Comparison of ENCODE assay signal across 1 cellular context in genomic region chr5:10689391-10690081, GRCh38.
TF ChIP-seq lines count a peak whose summit lies in the region.

No MANE protein-coding gene starts in this region.

TF ChIP-seq in HepG2, 621 proteins besides CTCF, POLR2A, EP300 and RAD21 (continued from another document):
- TF ChIP-seq, protein P1, sequence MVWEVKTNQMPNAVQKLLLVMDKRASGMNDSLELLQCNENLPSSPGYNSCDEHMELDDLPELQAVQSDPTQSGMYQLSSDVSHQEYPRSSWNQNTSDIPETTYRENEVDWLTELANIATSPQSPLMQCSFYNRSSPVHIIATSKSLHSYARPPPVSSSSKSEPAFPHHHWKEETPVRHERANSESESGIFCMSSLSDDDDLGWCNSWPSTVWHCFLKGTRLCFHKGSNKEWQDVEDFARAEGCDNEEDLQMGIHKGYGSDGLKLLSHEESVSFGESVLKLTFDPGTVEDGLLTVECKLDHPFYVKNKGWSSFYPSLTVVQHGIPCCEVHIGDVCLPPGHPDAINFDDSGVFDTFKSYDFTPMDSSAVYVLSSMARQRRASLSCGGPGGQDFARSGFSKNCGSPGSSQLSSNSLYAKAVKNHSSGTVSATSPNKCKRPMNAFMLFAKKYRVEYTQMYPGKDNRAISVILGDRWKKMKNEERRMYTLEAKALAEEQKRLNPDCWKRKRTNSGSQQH (CRISPR knock-in tag; IDR thresholded peaks at IDR 0.05; ENCODE audit: low read depth): no peak
- TF ChIP-seq, protein P2, sequence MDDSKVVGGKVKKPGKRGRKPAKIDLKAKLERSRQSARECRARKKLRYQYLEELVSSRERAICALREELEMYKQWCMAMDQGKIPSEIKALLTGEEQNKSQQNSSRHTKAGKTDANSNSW (CRISPR knock-in tag; IDR thresholded peaks at IDR 0.05; ENCODE audit: borderline replicate concordance): no peak
- TF ChIP-seq ZNF383 (CRISPR knock-in tag; IDR thresholded peaks at IDR 0.05; ENCODE audit: borderline replicate concordance) (no peak), ZBTB14 (CRISPR knock-in tag; IDR thresholded peaks at IDR 0.05) (no peak), SKI (IDR thresholded peaks at IDR 0.05; ENCODE audit: partially characterized antibody) (no peak), STAG1 (CRISPR knock-in tag; IDR thresholded peaks at IDR 0.05) (0 out of 2 replicates have a peak, but pooled peaks have one; percentile 5), ZMYM4 (CRISPR knock-in tag; IDR thresholded peaks at IDR 0.05) (no peak), ZBTB33 (CRISPR knock-in tag; IDR thresholded peaks at IDR 0.05) (peak; percentile 53; the same call in 1 of the 2 replicates), NFE2L2 (IDR thresholded peaks at IDR 0.05; ENCODE audit: low read length) (peak; percentile 82), RFXAP (CRISPR knock-in tag; IDR thresholded peaks at IDR 0.05; ENCODE audit: borderline replicate concordance) (no peak), ZNF124 (CRISPR knock-in tag; IDR thresholded peaks at IDR 0.05) (no peak), DNMT3B (CRISPR knock-in tag; conservative IDR thresholded peaks at IDR 0.05) (no peak), SRSF1 (optimal IDR thresholded peaks at IDR 0.05; ENCODE audit: low read depth, low read length) (no peak), FOXO1 (CRISPR knock-in tag; IDR thresholded peaks at IDR 0.05) (no peak), CREB3 (CRISPR knock-in tag; IDR thresholded peaks at IDR 0.05) (no peak), KDM6A (CRISPR knock-in tag; IDR thresholded peaks at IDR 0.05; ENCODE audit: low read depth) (no peak), PCBP2 (optimal IDR thresholded peaks at IDR 0.05; ENCODE audit: low read depth, low read length, poor library complexity, severe bottlenecking) (no peak), CREB1 (IDR thresholded peaks at IDR 0.05) (no peak), CREB1 (CRISPR knock-in tag; IDR thresholded peaks at IDR 0.05) (no peak), NFE2L1 (CRISPR knock-in tag; IDR thresholded peaks at IDR 0.05; ENCODE audit: borderline replicate concordance) (no peak), MYC (CRISPR knock-in tag; IDR thresholded peaks at IDR 0.05; ENCODE audit: borderline replicate concordance) (no peak), SNRNP70 (IDR thresholded peaks at IDR 0.05; ENCODE audit: low read depth, low read length) (no peak), ZNF670 (CRISPR knock-in tag; IDR thresholded peaks at IDR 0.05; ENCODE audit: borderline replicate concordance) (no peak), ZNF549 (CRISPR knock-in tag; IDR thresholded peaks at IDR 0.05) (no peak), MAFK (conservative IDR thresholded peaks at IDR 0.05 in 1 of 2, IDR thresholded peaks at IDR 0.05 in 1 of 2; ENCODE audit: low read length in 2 of 2) (peak; percentile 81 to 86), FOXP4 (CRISPR knock-in tag; IDR thresholded peaks at IDR 0.05) (no peak)
- TF ChIP-seq, protein P3, sequence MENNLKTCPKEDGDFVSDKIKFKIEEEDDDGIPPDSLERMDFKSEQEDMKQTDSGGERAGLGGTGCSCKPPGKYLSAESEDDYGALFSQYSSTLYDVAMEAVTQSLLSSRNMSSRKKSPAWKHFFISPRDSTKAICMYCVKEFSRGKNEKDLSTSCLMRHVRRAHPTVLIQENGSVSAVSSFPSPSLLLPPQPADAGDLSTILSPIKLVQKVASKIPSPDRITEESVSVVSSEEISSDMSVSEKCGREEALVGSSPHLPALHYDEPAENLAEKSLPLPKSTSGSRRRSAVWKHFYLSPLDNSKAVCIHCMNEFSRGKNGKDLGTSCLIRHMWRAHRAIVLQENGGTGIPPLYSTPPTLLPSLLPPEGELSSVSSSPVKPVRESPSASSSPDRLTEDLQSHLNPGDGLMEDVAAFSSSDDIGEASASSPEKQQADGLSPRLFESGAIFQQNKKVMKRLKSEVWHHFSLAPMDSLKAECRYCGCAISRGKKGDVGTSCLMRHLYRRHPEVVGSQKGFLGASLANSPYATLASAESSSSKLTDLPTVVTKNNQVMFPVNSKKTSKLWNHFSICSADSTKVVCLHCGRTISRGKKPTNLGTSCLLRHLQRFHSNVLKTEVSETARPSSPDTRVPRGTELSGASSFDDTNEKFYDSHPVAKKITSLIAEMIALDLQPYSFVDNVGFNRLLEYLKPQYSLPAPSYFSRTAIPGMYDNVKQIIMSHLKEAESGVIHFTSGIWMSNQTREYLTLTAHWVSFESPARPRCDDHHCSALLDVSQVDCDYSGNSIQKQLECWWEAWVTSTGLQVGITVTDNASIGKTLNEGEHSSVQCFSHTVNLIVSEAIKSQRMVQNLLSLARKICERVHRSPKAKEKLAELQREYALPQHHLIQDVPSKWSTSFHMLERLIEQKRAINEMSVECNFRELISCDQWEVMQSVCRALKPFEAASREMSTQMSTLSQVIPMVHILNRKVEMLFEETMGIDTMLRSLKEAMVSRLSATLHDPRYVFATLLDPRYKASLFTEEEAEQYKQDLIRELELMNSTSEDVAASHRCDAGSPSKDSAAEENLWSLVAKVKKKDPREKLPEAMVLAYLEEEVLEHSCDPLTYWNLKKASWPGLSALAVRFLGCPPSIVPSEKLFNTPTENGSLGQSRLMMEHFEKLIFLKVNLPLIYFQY (CRISPR knock-in tag; IDR thresholded peaks at IDR 0.05; ENCODE audit: borderline replicate concordance): no peak
